Comparison of ENCODE assay signal across 8 cellular contexts in the genomic region with DNA sequence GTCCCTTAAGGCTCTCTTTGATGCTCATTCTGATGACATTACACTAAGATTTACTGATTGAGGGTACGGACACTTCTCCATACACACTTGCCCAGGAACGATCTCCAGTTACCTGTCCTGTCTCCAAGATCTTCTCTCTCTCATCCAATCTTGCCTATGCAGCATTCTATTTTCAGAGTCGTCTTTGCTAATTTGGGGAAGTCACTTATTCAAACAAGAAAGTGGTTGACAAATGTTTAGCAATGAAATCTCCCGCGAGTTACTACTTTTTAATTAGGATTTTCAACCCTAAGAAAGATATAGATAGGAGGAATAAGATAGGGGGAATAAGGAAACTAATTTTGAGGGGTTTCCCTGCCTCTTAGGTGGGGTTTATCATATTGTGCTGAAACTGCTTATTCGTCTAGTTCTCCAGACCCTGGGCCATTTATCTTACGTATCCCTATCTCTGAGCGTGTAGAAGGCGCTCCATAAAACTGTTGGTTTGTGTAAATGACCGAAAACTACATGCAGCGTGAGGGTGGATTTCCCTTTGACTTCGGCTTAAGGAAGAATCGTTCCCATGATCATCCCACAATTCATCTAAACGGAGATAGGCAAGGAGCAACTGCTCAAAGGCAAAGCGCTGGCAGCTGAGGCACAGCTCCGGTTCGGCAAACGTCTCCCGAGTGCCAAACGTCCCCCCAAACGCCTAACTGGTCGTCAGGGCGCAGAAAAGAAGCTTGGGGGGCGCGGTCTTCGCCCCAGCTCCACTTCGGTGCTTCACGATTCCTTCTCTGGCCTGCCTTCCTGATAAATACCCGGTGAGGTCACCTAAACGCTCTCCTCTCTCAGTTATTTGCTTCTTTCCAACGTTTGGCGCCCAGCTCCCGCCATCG. TPM values are rescaled to one million over a fixed set of nuclear protein-coding genes. Genes with fewer than 3 reads are reported as not detected.
DNase-seq lines count a peak whose midpoint lies in the region; ATAC-seq, FAIRE-seq and TF ChIP-seq lines count a peak whose summit lies in the region.

No MANE protein-coding gene starts in this region.

- no peak for TF ChIP-seq CTCF in Calu3 (IDR thresholded peaks at IDR 0.05; ENCODE audit: unreplicated experiment)
- TF ChIP-seq CTCF in LNCaP clone FGC (IDR thresholded peaks at IDR 0.05; ENCODE audit: control insufficient read depth, extremely low read depth, insufficient read depth), result no peak
- TF ChIP-seq CTCF in parathyroid adenoma (IDR thresholded peaks at IDR 0.05), result no peak

- peaks cover 4% of the 10 kb centered on the region for H3K9me3 Mint-ChIP-seq in Calu3 (ENCODE audit: low read depth, unreplicated experiment)
- H3K9me3 Mint-ChIP-seq in activated CD4-positive, alpha-beta memory T cell treated with anti-CD3 and anti-CD28 coated beads, Interleukin-2, amount 10 ng/mL, durations not matched to agents 7 days and 5 days, result no peaks in the 10 kb centered on the region

- peaks cover 32% of the 10 kb centered on the region for H3K36me3 Mint-ChIP-seq in Calu3 (ENCODE audit: insufficient read depth, unreplicated experiment)
- peaks cover 18% of the 10 kb centered on the region for H3K36me3 Mint-ChIP-seq in activated CD4-positive, alpha-beta memory T cell treated with anti-CD3 and anti-CD28 coated beads, Interleukin-2, amount 10 ng/mL, durations not matched to agents 7 days and 5 days (ENCODE audit: low read depth)

- H3K36me3 ChIP-seq in parathyroid adenoma (ENCODE audit: control insufficient read depth, insufficient read depth, low read length), result no peaks in the 10 kb centered on the region

- intact Hi-C loops in Calu3 (cut with micrococcal nuclease; ENCODE audit: unreplicated experiment) (no loop called here), Right ventricle myocardium superior (cut with DNase I) (no loop called here)

- BruUV-seq in Calu3 (replicated peaks; lab: Mats Ljungman, UMichigan), result TSS peak; percentile 54

- peak overlapping the region; percentile 95 for H3K4me3 ChIP-seq in LNCaP clone FGC (ENCODE audit: low read depth, low read length)
- H3K4me3 ChIP-seq in parathyroid adenoma (ENCODE audit: low read depth, low read length), result peak overlapping the region; percentile 77

- CTCF ChIA-PET in Calu3 (lab: Charles Lee), result interaction anchor here (0.6 to 1.4 kb wide), 3 partner anchors 9 to 276 kb away, joined by 3 read pairs; no protein-coding TSS in a partner anchor
- CTCF ChIA-PET in activated CD4-positive, alpha-beta memory T cell treated with anti-CD3 and anti-CD28 coated beads, Interleukin-2, amount 10 ng/mL, durations not matched to agents 7 days and 5 days (lab: Charles Lee), result interaction anchor here (0.6 to 1.7 kb wide), 4 partner anchors 10 to 476 kb away, joined by 4 to 5 read pairs (median 4); no protein-coding TSS in a partner anchor

- DNase-seq in Calu3 (no peak), LNCaP clone FGC (ENCODE audit: low read depth) (no peak), Right ventricle myocardium superior (no peak), urothelium cell line (ENCODE audit: low spot score) (no peak)
- DNase-seq in activated CD4-positive, alpha-beta memory T cell treated with anti-CD3 and anti-CD28 coated beads, Interleukin-2, amount 10 ng/mL, durations not matched to agents 7 days and 5 days, result no peak

- H3K4me1 ChIP-seq in parathyroid adenoma, result peaks cover 6% of the 10 kb centered on the region

- peak overlapping the region; percentile 81 for H3K27ac Mint-ChIP-seq in Calu3 (ENCODE audit: unreplicated experiment)
- peak overlapping the region; percentile 76 for H3K27ac Mint-ChIP-seq in activated CD4-positive, alpha-beta memory T cell treated with anti-CD3 and anti-CD28 coated beads, Interleukin-2, amount 10 ng/mL, durations not matched to agents 7 days and 5 days

- ATAC-seq in GM21526 (IDR thresholded peaks at IDR 0.05; ENCODE audit: low FRiP score, unreplicated experiment) (peak; percentile 11), Right ventricle myocardium superior (ENCODE audit: poor library complexity) (peak; percentile 3), HG03565 (IDR thresholded peaks at IDR 0.05; ENCODE audit: unreplicated experiment) (no peak)

- peak overlapping the region; percentile 4 for H3K9ac ChIP-seq in parathyroid adenoma

- H3K4me3 Mint-ChIP-seq in Calu3 (ENCODE audit: low read depth, unreplicated experiment), result peak overlapping the region; percentile 98
- H3K4me3 Mint-ChIP-seq in activated CD4-positive, alpha-beta memory T cell treated with anti-CD3 and anti-CD28 coated beads, Interleukin-2, amount 10 ng/mL, durations not matched to agents 7 days and 5 days, result peak overlapping the region; percentile 81

- no peaks in the 10 kb centered on the region for H3K9me3 ChIP-seq in parathyroid adenoma (ENCODE audit: control insufficient read depth, low read length)

- POLR2A ChIA-PET in activated CD4-positive, alpha-beta memory T cell treated with anti-CD3 and anti-CD28 coated beads, Interleukin-2, amount 10 ng/mL, durations not matched to agents 7 days and 5 days (lab: Charles Lee), result interaction anchor here (0.6 to 2.3 kb wide), 15 partner anchors 10 to 810 kb away, joined by 3 to 13 read pairs (median 3); a partner anchor contains a TSS

- FAIRE-seq in urothelium cell line (lab: Jason Lieb, UNC), result no peak

- no peaks in the 10 kb centered on the region for H3K27me3 ChIP-seq in parathyroid adenoma (ENCODE audit: control insufficient read depth, insufficient read depth, low read length)

- H3K27ac ChIP-seq in parathyroid adenoma, result peak overlapping the region; percentile 88

- H3K79me2 ChIP-seq in parathyroid adenoma, result peaks cover 36% of the 10 kb centered on the region

- H2AFZ ChIP-seq in parathyroid adenoma, result peak overlapping the region; percentile 93

- peaks cover 12% of the 10 kb centered on the region for H3K4me1 Mint-ChIP-seq in Calu3 (ENCODE audit: low read depth, unreplicated experiment)
- H3K4me1 Mint-ChIP-seq in activated CD4-positive, alpha-beta memory T cell treated with anti-CD3 and anti-CD28 coated beads, Interleukin-2, amount 10 ng/mL, durations not matched to agents 7 days and 5 days, result peaks cover 33% of the 10 kb centered on the region

- H3K4me2 ChIP-seq in parathyroid adenoma (ENCODE audit: low read length), result peak overlapping the region; percentile 82

- no peaks in the 10 kb centered on the region for H3K27me3 Mint-ChIP-seq in Calu3 (ENCODE audit: unreplicated experiment)
- no peaks in the 10 kb centered on the region for H3K27me3 Mint-ChIP-seq in activated CD4-positive, alpha-beta memory T cell treated with anti-CD3 and anti-CD28 coated beads, Interleukin-2, amount 10 ng/mL, durations not matched to agents 7 days and 5 days

RNA-seq across cellular contexts. Expression of a gene that starts 0.8 kb away (rescaled TPM):
- total RNA-seq in Calu3 (2022) (41.2 and 42.4 TPM in 2 replicates), Right ventricle myocardium superior (22.7 TPM)
- 10 to 100 TPM; 21.9 to 25.5 TPM for total RNA-seq in activated CD4-positive, alpha-beta memory T cell treated with anti-CD3 and anti-CD28 coated beads, Interleukin-2, amount 10 ng/mL, durations not matched to agents 7 days and 5 days

RNA-seq across cellular contexts. Expression of a gene that starts 1.0 kb away (rescaled TPM):
- total RNA-seq in Calu3 (2022), result 47.6 and 55.9 TPM in 2 replicates
- 10 to 100 TPM; 28.0 to 29.7 TPM for total RNA-seq in activated CD4-positive, alpha-beta memory T cell treated with anti-CD3 and anti-CD28 coated beads, Interleukin-2, amount 10 ng/mL, durations not matched to agents 7 days and 5 days
- total RNA-seq in Right ventricle myocardium superior, result 140 TPM
